Comparison of ENCODE assay signal across 14 cellular contexts in the genomic region with DNA sequence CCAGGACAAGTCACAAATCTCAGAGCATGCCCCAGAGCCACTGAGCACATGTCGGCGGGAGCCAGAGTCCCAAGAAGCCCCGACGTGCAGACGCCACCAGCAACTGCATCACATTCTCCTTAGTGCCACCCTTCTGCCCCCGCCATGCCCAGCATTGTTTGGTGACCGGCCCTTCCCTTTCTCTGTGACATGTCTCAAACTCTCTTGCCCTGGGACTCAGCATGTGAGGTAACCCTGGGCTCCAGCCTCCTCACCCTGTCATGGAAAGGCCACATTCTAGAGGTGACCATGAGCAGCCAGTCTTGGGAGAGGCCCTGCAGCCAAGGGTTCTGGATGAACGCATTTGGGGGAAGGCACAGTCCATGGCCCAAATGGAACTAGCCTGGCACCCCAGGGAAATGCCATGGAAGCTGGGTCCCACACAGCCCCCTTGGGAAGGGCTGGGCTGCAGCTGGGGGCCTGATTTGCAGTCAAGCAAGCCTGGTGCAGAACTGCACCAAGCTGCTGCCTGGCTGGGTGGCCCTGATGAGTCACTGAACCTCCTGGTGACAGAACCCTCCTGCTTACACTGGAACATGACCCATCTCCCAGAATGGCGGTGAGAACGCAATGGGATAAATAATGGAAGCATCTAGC.
DNase-seq lines count a peak whose midpoint lies in the region; ATAC-seq, FAIRE-seq and TF ChIP-seq lines count a peak whose summit lies in the region.
"Had no signal": no experiment of that assay in that cellular context is flagged by ENCODE, and none has a peak within 500 bp of the region (broad histone marks: within the 10 kb centered on the region; RNA-seq: fewer than 3 reads in every experiment).

No MANE protein-coding gene starts in this region.

- no peaks in the 10 kb centered on the region for H3K4me1 ChIP-seq in right lobe of liver
- no peaks in the 10 kb centered on the region for H3K4me1 ChIP-seq in HepG2 (ENCODE audit: insufficient read depth, low read length)
- no peaks in the 10 kb centered on the region for H3K4me1 ChIP-seq in kidney (ENCODE audit: control insufficient read depth in 1 of 2, insufficient read depth in 1 of 2, low read depth in 1 of 2, low read length in 2 of 2)
- H3K4me1 ChIP-seq in upper lobe of right lung = peaks cover 11% of the 10 kb centered on the region
- H3K4me1 ChIP-seq: pancreas had no signal

- H3K79me2 ChIP-seq in HepG2 (ENCODE audit: insufficient read depth, low read length) = no peaks in the 10 kb centered on the region

- peaks cover 48% of the 10 kb centered on the region for H3K36me3 Mint-ChIP-seq in activated CD4-positive, alpha-beta memory T cell treated with anti-CD3 and anti-CD28 coated beads, Interleukin-2, amount 10 ng/mL, durations not matched to agents 7 days and 5 days (ENCODE audit: low read depth)

- H3K9me3 ChIP-seq in right lobe of liver (no peaks in the 10 kb centered on the region), HepG2 (ENCODE audit: low read length) (no peaks in the 10 kb centered on the region), kidney (ENCODE audit: control insufficient read depth in 1 of 2, low read length in 2 of 2) (no peaks in the 10 kb centered on the region), upper lobe of right lung (no peaks in the 10 kb centered on the region)
- H3K9me3 ChIP-seq: pancreas had no signal

- WGBS in right lobe of liver (ENCODE audit: insufficient coverage, low coverage, low lambda C conversion rate, missing lambda C conversion rate) = 100% methylated on average over 2 of the region's 10 CpGs
- 17% methylated on average over 4 of the region's 10 CpGs for WGBS in HepG2 (ENCODE audit: low lambda C conversion rate)

- ATAC-seq in right lobe of liver = no peak
- ATAC-seq in HepG2 = no peak
- ATAC-seq in upper lobe of right lung = no peak
- no peak for ATAC-seq in HG03108 (IDR thresholded peaks at IDR 0.05; ENCODE audit: unreplicated experiment)

- H3K27me3 Mint-ChIP-seq in activated CD4-positive, alpha-beta memory T cell treated with anti-CD3 and anti-CD28 coated beads, Interleukin-2, amount 10 ng/mL, durations not matched to agents 7 days and 5 days = no peaks in the 10 kb centered on the region

- no peak for TF ChIP-seq POLR2A in right lobe of liver (IDR thresholded peaks at IDR 0.05)
- no peak for TF ChIP-seq POLR2A in HepG2 (IDR thresholded peaks at IDR 0.05; ENCODE audit: insufficient read depth in 1 of 2, low read depth in 2 of 2, low read length in 2 of 2)

- H3K36me3 ChIP-seq in right lobe of liver = no peaks in the 10 kb centered on the region
- no peaks in the 10 kb centered on the region for H3K36me3 ChIP-seq in HepG2 (replicated peaks in 1 of 2; ENCODE audit: control insufficient read depth in 1 of 2, insufficient read depth in 2 of 2, low read length in 2 of 2)
- H3K36me3 ChIP-seq in kidney (ENCODE audit: control insufficient read depth in 1 of 2, insufficient read depth in 2 of 2, low read length in 2 of 2) = peaks cover 15 to 28% of the 10 kb centered on the region in 2 donors
- H3K36me3 ChIP-seq in upper lobe of right lung = peaks cover 58% of the 10 kb centered on the region

- H4K20me1 ChIP-seq in HepG2 (ENCODE audit: insufficient read depth, low read length) = no peaks in the 10 kb centered on the region

- POLR2A ChIA-PET in HepG2 (lab: Yijun Ruan, JAX) = no interaction called here
- POLR2A ChIA-PET in activated CD4-positive, alpha-beta memory T cell treated with anti-CD3 and anti-CD28 coated beads, Interleukin-2, amount 10 ng/mL, durations not matched to agents 7 days and 5 days (lab: Charles Lee) = interaction anchor here (0.7 to 2.3 kb wide), 4 partner anchors 9 to 39 kb away, joined by 3 to 11 read pairs (median 4); no protein-coding TSS in a partner anchor

- no peaks in the 10 kb centered on the region for H3K27me3 ChIP-seq in right lobe of liver
- H3K27me3 ChIP-seq in HepG2 (ENCODE audit: control insufficient read depth in 1 of 2, insufficient read depth in 2 of 2, low read length in 2 of 2) = peaks cover 14 to 83% of the 10 kb centered on the region in 2 experiments; a peak in 4 of 5 replicates
- H3K27me3 ChIP-seq in upper lobe of right lung = no peaks in the 10 kb centered on the region
- H3K27me3 ChIP-seq: pancreas had no signal

- BruUV-seq in HepG2 (replicated peaks; lab: Mats Ljungman, UMichigan) = no TSS peak

- no peak for TF ChIP-seq RAD21 in HepG2 (CRISPR knock-in tag; IDR thresholded peaks at IDR 0.05)

- peak overlapping the region; percentile 78 for H3K27ac Mint-ChIP-seq in activated CD4-positive, alpha-beta memory T cell treated with anti-CD3 and anti-CD28 coated beads, Interleukin-2, amount 10 ng/mL, durations not matched to agents 7 days and 5 days

- no peak for TF ChIP-seq CTCF in right lobe of liver (IDR thresholded peaks at IDR 0.05)
- TF ChIP-seq CTCF in HepG2 (CRISPR knock-in tag; IDR thresholded peaks at IDR 0.05) = no peak
- TF ChIP-seq CTCF in kidney (IDR thresholded peaks at IDR 0.05; ENCODE audit: borderline replicate concordance, extremely low read depth, insufficient read depth) = no peak
- TF ChIP-seq CTCF in upper lobe of right lung (IDR thresholded peaks at IDR 0.05) = no peak

- in situ Hi-C loops in HepG2 (cut with HindIII; ENCODE audit: extremely low pct_ligation_motif_present, low pct_unique_long_range_greater_than_20kb) = no loop called here

- FAIRE-seq in HepG2 (lab: Jason Lieb, UNC) = no peak
- no peak for FAIRE-seq in kidney (lab: Jason Lieb, UNC)
- FAIRE-seq: endometrium, pancreas had no signal

- no peaks in the 10 kb centered on the region for H3K9me3 Mint-ChIP-seq in activated CD4-positive, alpha-beta memory T cell treated with anti-CD3 and anti-CD28 coated beads, Interleukin-2, amount 10 ng/mL, durations not matched to agents 7 days and 5 days
- H3K9me3 Mint-ChIP-seq: activated T-helper 2 cell treated with anti-CD3 and anti-CD28 coated beads, Interferon-gamma antibody, Interleukin-2, Interleukin-4, amounts not matched to agents 10 μg/mL and 5 μg/mL and 100 μg/mL, durations not matched to agents 14 hours and 24 hours and 36 hours had no signal

- no peak overlapping the region for H3K4me2 ChIP-seq in HepG2 (ENCODE audit: low read depth, low read length)
- H3K4me2 ChIP-seq: KMS-11 had no signal

- TF ChIP-seq EP300 in HepG2 (IDR thresholded peaks at IDR 0.05; ENCODE audit: low read depth in 2 of 2, low read length in 2 of 2) (no peak), HepG2 (CRISPR knock-in tag; IDR thresholded peaks at IDR 0.05; ENCODE audit: borderline replicate concordance) (no peak)

- DNase-seq in right lobe of liver (peak in 2 of 3 donors; percentile 10 to 46), HepG2 (ENCODE audit: low spot score) (no peak), kidney (peak; percentile 41), upper lobe of right lung (no peak), NCI-H748 (lab: John Stamatoyannopoulos, UW; ENCODE audit: unreplicated experiment) (no peak), retina (no peak)
- DNase-seq in activated CD4-positive, alpha-beta memory T cell treated with anti-CD3 and anti-CD28 coated beads, Interleukin-2, amount 10 ng/mL, durations not matched to agents 7 days and 5 days = no peak
- DNase-seq: NCI-H510A treated with DMSO at 0.1 percent for 48 hours had no signal

- H3K4me3 ChIP-seq in right lobe of liver = no peak overlapping the region
- H3K4me3 ChIP-seq in HepG2 (replicated peaks in 1 of 3; ENCODE audit: insufficient read depth in 1 of 3, low read depth in 2 of 3, low read length in 3 of 3) = no peak overlapping the region
- no peak overlapping the region for H3K4me3 ChIP-seq in kidney (ENCODE audit: low read length in 2 of 2)
- H3K4me3 ChIP-seq in upper lobe of right lung = no peak overlapping the region
- H3K4me3 ChIP-seq: pancreas had no signal

- H3K27ac ChIP-seq in right lobe of liver (no peak overlapping the region), HepG2 (ENCODE audit: extremely low read length, insufficient read depth, low read length) (no peak overlapping the region), kidney (ENCODE audit: low read depth in 2 of 2, low read length in 2 of 2) (no peak overlapping the region), upper lobe of right lung (peak overlapping the region; percentile 47)
- H3K27ac ChIP-seq: C4-2B, KMS-11, pancreas had no signal

- H3K4me3 Mint-ChIP-seq in activated CD4-positive, alpha-beta memory T cell treated with anti-CD3 and anti-CD28 coated beads, Interleukin-2, amount 10 ng/mL, durations not matched to agents 7 days and 5 days = no peak overlapping the region

- intact Hi-C loops in right lobe of liver (cut with DNase I) (loop anchor here in 1 of 2 donors (10.0 kb wide), 1 partner anchor 180 kb away; no protein-coding TSS in a partner anchor), HepG2 (cut with micrococcal nuclease; ENCODE audit: unreplicated experiment) (no loop called here), kidney (cut with DNase I) (no loop called here), upper lobe of right lung (cut with DNase I) (no loop called here)

- H3K9ac ChIP-seq in HepG2 (ENCODE audit: insufficient read depth, low read depth, low read length) = no peak overlapping the region
- no peak overlapping the region for H3K9ac ChIP-seq in kidney (ENCODE audit: low read length in 2 of 2)
- H3K9ac ChIP-seq: KMS-11 had no signal

- H2AFZ ChIP-seq in HepG2 (ENCODE audit: low read length) = no peak overlapping the region

- CTCF ChIA-PET in HepG2 (lab: Yijun Ruan, JAX; ENCODE audit: low intra/inter-chr PET ratio, low total read pairs) = no interaction called here
- CTCF ChIA-PET in activated CD4-positive, alpha-beta memory T cell treated with anti-CD3 and anti-CD28 coated beads, Interleukin-2, amount 10 ng/mL, durations not matched to agents 7 days and 5 days (lab: Charles Lee) = interaction anchor here (0.9 to 3.3 kb wide), 5 partner anchors 9 to 182 kb away, joined by 3 to 8 read pairs (median 6); no protein-coding TSS in a partner anchor

- peaks cover 44% of the 10 kb centered on the region for H3K4me1 Mint-ChIP-seq in activated CD4-positive, alpha-beta memory T cell treated with anti-CD3 and anti-CD28 coated beads, Interleukin-2, amount 10 ng/mL, durations not matched to agents 7 days and 5 days

TF ChIP-seq in HepG2, 621 proteins besides CTCF, POLR2A, EP300 and RAD21 (continues in another document):
- TF ChIP-seq ZNF430 (CRISPR knock-in tag; IDR thresholded peaks at IDR 0.05) (no peak), TBX3 (IDR thresholded peaks at IDR 0.05; ENCODE audit: borderline replicate concordance) (no peak), HBP1 (CRISPR knock-in tag; IDR thresholded peaks at IDR 0.05; ENCODE audit: low read depth) (no peak), BCL6 (CRISPR knock-in tag; IDR thresholded peaks at IDR 0.05) (no peak), NCOA5 (CRISPR knock-in tag; IDR thresholded peaks at IDR 0.05) (no peak)

Comparison
In these comparisons a context has a peak if more than half of its experiments do, and no peak if none do; other contexts are left out.
1. DNase-seq: peak in right lobe of liver (2 of 3) and kidney (single experiment); none in HepG2 (single experiment), activated CD4-positive, alpha-beta memory T cell treated with anti-CD3 and anti-CD28 coated beads, Interleukin-2, amount 10 ng/mL, durations not matched to agents 7 days and 5 days (single experiment), upper lobe of right lung (single experiment), NCI-H748 (single experiment) and retina (single experiment).